28 cellular contexts compared by ENCODE assay signal in genomic region chr5:34002629-34003328, GRCh38. TPM values are rescaled to one million over a fixed set of nuclear protein-coding genes. Genes with fewer than 3 reads are reported as not detected.
DNase-seq lines count a peak whose midpoint lies in the region; ATAC-seq and TF ChIP-seq lines count a peak whose summit lies in the region.
"Had no signal": no experiment of that assay in that cellular context is flagged by ENCODE, and none has a peak within 500 bp of the region (broad histone marks: within the 10 kb centered on the region; RNA-seq: fewer than 3 reads in every experiment).

No MANE protein-coding gene starts in this region.

- peak overlapping the region; percentile 82 for H3K4me3 ChIP-seq in epithelial cell of proximal tubule (ENCODE audit: low read depth, low read length)
- H3K4me3 ChIP-seq: left lung, sigmoid colon, upper lobe of left lung had no signal

- CTCF ChIA-PET in CD4-positive, alpha-beta T cell (lab: Charles Lee) = no interaction called here

- no peaks in the 10 kb centered on the region for H3K27me3 ChIP-seq in CD4-positive, alpha-beta T cell (ENCODE audit: control insufficient read depth, insufficient read depth, low read length)
- H3K27me3 ChIP-seq: BE2C, left lung, sigmoid colon, upper lobe of left lung had no signal

- peaks cover 27% of the 10 kb centered on the region for H3K4me1 Mint-ChIP-seq in activated T-cell treated with anti-CD3 and anti-CD28 coated beads, Interleukin-2, amount 50 U/mL, for 72 hours (ENCODE audit: low read depth)
- H3K4me1 Mint-ChIP-seq in activated T-cell treated with anti-CD3 and anti-CD28 coated beads, Interleukin-2, amount 50 U/mL, for 24 hours (ENCODE audit: low read depth) = peaks cover 28% of the 10 kb centered on the region
- H3K4me1 Mint-ChIP-seq in HFFc6 (ENCODE audit: low read depth) = peaks cover 55% of the 10 kb centered on the region
- peaks cover 23% of the 10 kb centered on the region for H3K4me1 Mint-ChIP-seq in CD4-positive, alpha-beta T cell (ENCODE audit: low read depth)

- no peaks in the 10 kb centered on the region for H3K27me3 Mint-ChIP-seq in activated T-cell treated with anti-CD3 and anti-CD28 coated beads, Interleukin-2, amount 50 U/mL, for 72 hours (ENCODE audit: low read depth)
- H3K27me3 Mint-ChIP-seq in activated T-cell treated with anti-CD3 and anti-CD28 coated beads, Interleukin-2, amount 50 U/mL, for 24 hours = no peaks in the 10 kb centered on the region
- H3K27me3 Mint-ChIP-seq in HFFc6 (ENCODE audit: insufficient read depth) = no peaks in the 10 kb centered on the region
- H3K27me3 Mint-ChIP-seq in CD4-positive, alpha-beta T cell = no peaks in the 10 kb centered on the region

- intact Hi-C loops in CD4-positive, alpha-beta T cell (cut with DNase I, micrococcal nuclease) = loop anchor here in 1 of 2 experiments (10.0 kb wide), 1 partner anchor 1558 kb away; the partner anchor contains the start of gene ZFR

- peak; percentile 18 to 30 for ATAC-seq in activated T-cell treated with anti-CD3 and anti-CD28 coated beads, Interleukin-2, amount 50 U/mL, for 72 hours (replicated peaks in 1 of 2)
- ATAC-seq in CD4-positive, alpha-beta T cell (ENCODE audit: poor library complexity) = no peak
- ATAC-seq in GM21529 (IDR thresholded peaks at IDR 0.05; ENCODE audit: unreplicated experiment) = no peak
- ATAC-seq: left lung, natural killer cell, Panc1 had no signal

- POLR2A ChIA-PET in CD4-positive, alpha-beta T cell (lab: Charles Lee) = no interaction called here

- H3K9me3 ChIP-seq in CD4-positive, alpha-beta T cell (ENCODE audit: control insufficient read depth, low read length) = no peaks in the 10 kb centered on the region
- H3K9me3 ChIP-seq: BE2C, left lung, sigmoid colon, upper lobe of left lung had no signal

- no peak overlapping the region for H3K27ac ChIP-seq in CD4-positive, alpha-beta T cell (ENCODE audit: low read depth, low read length)
- H3K27ac ChIP-seq: parathyroid adenoma had no signal

- DNase-seq in activated T-cell treated with anti-CD3 and anti-CD28 coated beads, Interleukin-2, amount 50 U/mL, for 72 hours = no peak
- DNase-seq in activated T-cell treated with anti-CD3 and anti-CD28 coated beads, Interleukin-2, amount 50 U/mL, for 24 hours = no peak
- DNase-seq in HFFc6 = no peak
- DNase-seq in epithelial cell of proximal tubule (ENCODE audit: low read depth) = no peak
- DNase-seq in renal cortical epithelial cell (ENCODE audit: low read depth) = peak; percentile 67
- no peak for DNase-seq in CD4-positive, alpha-beta T cell
- DNase-seq in NCI-H1105 (lab: John Stamatoyannopoulos, UW) = no peak
- DNase-seq: activated CD4-positive, CD25-positive, alpha-beta regulatory T cell treated with anti-CD3 and anti-CD28 coated beads, Interleukin-2, amount 50 U/mL, for 72 hours; activated naive CD4-positive, alpha-beta T cell treated with Interleukin-2 at 50 U/mL for 16 hours; BE2C; central memory CD4-positive, alpha-beta T cell; dermis blood vessel endothelial cell; DMS53; GF-D8; KG1; left lung; midbrain; natural killer cell; NCI-H510A treated with DMSO at 0.1 percent for 48 hours; NK-92 treated with Interleukin-12 subunit alpha and Interleukin-12 subunit beta, amount 100 ng/mL, for 24 hours; sigmoid colon; upper lobe of left lung had no signal

- H3K9me3 Mint-ChIP-seq in activated T-cell treated with anti-CD3 and anti-CD28 coated beads, Interleukin-2, amount 50 U/mL, for 72 hours = no peaks in the 10 kb centered on the region
- H3K9me3 Mint-ChIP-seq in activated T-cell treated with anti-CD3 and anti-CD28 coated beads, Interleukin-2, amount 50 U/mL, for 24 hours = no peaks in the 10 kb centered on the region
- H3K9me3 Mint-ChIP-seq in HFFc6 = no peaks in the 10 kb centered on the region
- H3K9me3 Mint-ChIP-seq in CD4-positive, alpha-beta T cell = no peaks in the 10 kb centered on the region
- H3K9me3 Mint-ChIP-seq: natural killer cell had no signal

- no peak overlapping the region for H3K27ac Mint-ChIP-seq in activated T-cell treated with anti-CD3 and anti-CD28 coated beads, Interleukin-2, amount 50 U/mL, for 72 hours
- no peak overlapping the region for H3K27ac Mint-ChIP-seq in activated T-cell treated with anti-CD3 and anti-CD28 coated beads, Interleukin-2, amount 50 U/mL, for 24 hours
- H3K27ac Mint-ChIP-seq in HFFc6 = 0 out of 2 replicates have a peak overlapping the region, but pooled peaks have one; percentile 24
- H3K27ac Mint-ChIP-seq in CD4-positive, alpha-beta T cell = no peak overlapping the region
- H3K27ac Mint-ChIP-seq: natural killer cell had no signal

- TF ChIP-seq CTCF in HFFc6 (IDR thresholded peaks at IDR 0.05) (no peak), epithelial cell of proximal tubule (conservative IDR thresholded peaks at IDR 0.05; ENCODE audit: low read depth, low read length) (no peak)
- no peak for TF ChIP-seq CTCF in CD4-positive, alpha-beta T cell (IDR thresholded peaks at IDR 0.05)

- H3K36me3 Mint-ChIP-seq in activated T-cell treated with anti-CD3 and anti-CD28 coated beads, Interleukin-2, amount 50 U/mL, for 72 hours (ENCODE audit: insufficient read depth in 2 of 2) = peaks cover 0 to 3% of the 10 kb centered on the region in 2 donors
- H3K36me3 Mint-ChIP-seq in activated T-cell treated with anti-CD3 and anti-CD28 coated beads, Interleukin-2, amount 50 U/mL, for 24 hours (ENCODE audit: low read depth) = peaks cover 43% of the 10 kb centered on the region
- H3K36me3 Mint-ChIP-seq in HFFc6 (ENCODE audit: low read depth) = peaks cover 16% of the 10 kb centered on the region
- H3K36me3 Mint-ChIP-seq in CD4-positive, alpha-beta T cell (ENCODE audit: low read depth) = peaks cover 39% of the 10 kb centered on the region

- H3K4me3 Mint-ChIP-seq in activated T-cell treated with anti-CD3 and anti-CD28 coated beads, Interleukin-2, amount 50 U/mL, for 72 hours = no peak overlapping the region
- no peak overlapping the region for H3K4me3 Mint-ChIP-seq in activated T-cell treated with anti-CD3 and anti-CD28 coated beads, Interleukin-2, amount 50 U/mL, for 24 hours
- no peak overlapping the region for H3K4me3 Mint-ChIP-seq in HFFc6
- no peak overlapping the region for H3K4me3 Mint-ChIP-seq in CD4-positive, alpha-beta T cell
- H3K4me3 Mint-ChIP-seq: natural killer cell had no signal

RNA-seq across cellular contexts. Expression of gene AMACR, which starts 5.1 kb away (rescaled TPM):
- 1 to 10 TPM; 5.5 to 6.7 TPM for total RNA-seq in activated T-cell treated with anti-CD3 and anti-CD28 coated beads, Interleukin-2, amount 50 U/mL, for 72 hours
- 10 to 100 TPM in 1 of 6 experiments, 1 to 10 TPM in 5; 8.1 to 16.8 (median 8.9) TPM for total RNA-seq in HFFc6 (2021; fragmentation: NEBNext Ultra II Directional; extraction: Animal tissue kit (Norgen Biotek cat#: 25700))
- total RNA-seq in epithelial cell of proximal tubule = 5.4 and 6.4 TPM in 2 replicates
- 15.1 and 33.6 TPM in 2 replicates for total RNA-seq in renal cortical epithelial cell
- total RNA-seq in CD4-positive, alpha-beta T cell = 1 to 10 TPM; 1.3 to 1.4 TPM

RNA-seq across cellular contexts. Expression of gene SLC45A2, which starts 18.3 kb away (rescaled TPM):
- not detected for total RNA-seq in activated T-cell treated with anti-CD3 and anti-CD28 coated beads, Interleukin-2, amount 50 U/mL, for 72 hours
- not detected for total RNA-seq in HFFc6 (2021; fragmentation: NEBNext Ultra II Directional; extraction: Animal tissue kit (Norgen Biotek cat#: 25700))
- not detected in 2 replicates for total RNA-seq in epithelial cell of proximal tubule
- total RNA-seq in renal cortical epithelial cell = not detected in 2 replicates
- total RNA-seq in CD4-positive, alpha-beta T cell = not detected
- total RNA-seq: dermis blood vessel endothelial cell; HT-29; left lung; natural killer cell; subcutaneous adipose tissue; T-helper 1 cell treated with Interleukin-12 subunit alpha and Interleukin-12 subunit beta and Interleukin-4 antibody, amounts not matched to agents 30 ng/mL and 1 ng/mL, for 36 hours had no signal

RNA-seq across cellular contexts. Expression of gene C1QTNF3, which starts 40.2 kb away (rescaled TPM):
- total RNA-seq in activated T-cell treated with anti-CD3 and anti-CD28 coated beads, Interleukin-2, amount 50 U/mL, for 72 hours = 1 to 10 TPM; 2.8 to 5.1 TPM
- under 1 TPM; 0.40 to 0.62 (median 0.50) TPM for total RNA-seq in HFFc6 (2021; fragmentation: NEBNext Ultra II Directional; extraction: Animal tissue kit (Norgen Biotek cat#: 25700))
- total RNA-seq in epithelial cell of proximal tubule (0.36 and 2.8 TPM in 2 replicates), renal cortical epithelial cell (3.1 TPM in 1 of 2 replicates, not detected in the other)
- 1 to 10 TPM; 2.9 to 3.2 TPM for total RNA-seq in CD4-positive, alpha-beta T cell

Comparison
In these comparisons a context has a peak if more than half of its experiments do, and no peak if none do; other contexts are left out.
1. ATAC-seq: peak in activated T-cell treated with anti-CD3 and anti-CD28 coated beads, Interleukin-2, amount 50 U/mL, for 72 hours (2 of 2); none in CD4-positive, alpha-beta T cell (single experiment) and GM21529 (single experiment).